13 cellular contexts compared by ENCODE assay signal in genomic region chr6:107154131-107154906, GRCh38. TPM values are rescaled to one million over a fixed set of nuclear protein-coding genes. Genes with fewer than 3 reads are reported as not detected.
A peak's percentile ranks its signal among the peaks of the same experiment; 100 is the strongest.
DNase-seq lines count a peak whose midpoint lies in the region; ATAC-seq and TF ChIP-seq lines count a peak whose summit lies in the region.
"Had no signal": no experiment of that assay in that cellular context is flagged by ENCODE, and none has a peak within 500 bp of the region (broad histone marks: within the 10 kb centered on the region; RNA-seq: fewer than 3 reads in every experiment).

No MANE protein-coding gene starts in this region.

- H3K4me3 ChIP-seq in hepatocyte (no peak overlapping the region), ascending aorta (no peak overlapping the region)
- H3K4me3 ChIP-seq: GM12878, testis had no signal

- no peak for ATAC-seq in GM18868 (IDR thresholded peaks at IDR 0.05; ENCODE audit: unreplicated experiment)
- ATAC-seq: GM12878 had no signal

- no peaks in the 10 kb centered on the region for H3K36me3 ChIP-seq in hepatocyte (replicated peaks; ENCODE audit: insufficient read depth, low read depth)
- H3K36me3 ChIP-seq in ascending aorta, result no peaks in the 10 kb centered on the region

- H3K79me2 ChIP-seq in hepatocyte, result no peaks in the 10 kb centered on the region

- no peak for TF ChIP-seq CTCF in hepatocyte (IDR thresholded peaks at IDR 0.05; ENCODE audit: poor library complexity)
- TF ChIP-seq CTCF in progenitor cell of endocrine pancreas (IDR thresholded peaks at IDR 0.05; ENCODE audit: unreplicated experiment), result no peak
- no peak for TF ChIP-seq CTCF in ascending aorta (IDR thresholded peaks at IDR 0.05)
- no peak for TF ChIP-seq CTCF in osteocyte (IDR thresholded peaks at IDR 0.05)

- H3K36me3 Mint-ChIP-seq in progenitor cell of endocrine pancreas (ENCODE audit: insufficient read depth), result no peaks in the 10 kb centered on the region
- no peaks in the 10 kb centered on the region for H3K36me3 Mint-ChIP-seq in osteocyte (ENCODE audit: unreplicated experiment)
- H3K36me3 Mint-ChIP-seq in activated T-helper 1 cell treated with anti-CD3 and anti-CD28 coated beads, Interleukin-12 subunit alpha, Interleukin-12 subunit beta, Interleukin-2, Interleukin-4 antibody, amounts not matched to agents 30 ng/mL and 10 ng/mL and 1 ng/mL, durations not matched to agents 14 hours and 24 hours and 36 hours (ENCODE audit: low read depth), result no peaks in the 10 kb centered on the region
- H3K36me3 Mint-ChIP-seq: CD4-positive, alpha-beta memory T cell had no signal

- H3K4me3 Mint-ChIP-seq in progenitor cell of endocrine pancreas (ENCODE audit: low read depth) (peak overlapping the region; percentile 27), osteocyte (ENCODE audit: unreplicated experiment) (no peak overlapping the region)
- H3K4me3 Mint-ChIP-seq in activated T-helper 1 cell treated with anti-CD3 and anti-CD28 coated beads, Interleukin-12 subunit alpha, Interleukin-12 subunit beta, Interleukin-2, Interleukin-4 antibody, amounts not matched to agents 30 ng/mL and 10 ng/mL and 1 ng/mL, durations not matched to agents 14 hours and 24 hours and 36 hours, result no peak overlapping the region
- H3K4me3 Mint-ChIP-seq: CD4-positive, alpha-beta memory T cell had no signal

- H2AFZ ChIP-seq in hepatocyte, result no peak overlapping the region

- H3K9me2 ChIP-seq in hepatocyte (replicated peaks; ENCODE audit: insufficient read depth), result no peaks in the 10 kb centered on the region

- H3K4me1 ChIP-seq in hepatocyte (ENCODE audit: insufficient read depth) (peaks cover 32% of the 10 kb centered on the region), ascending aorta (no peaks in the 10 kb centered on the region)
- H3K4me1 ChIP-seq: testis had no signal

- H3K27me3 ChIP-seq in hepatocyte (no peaks in the 10 kb centered on the region), ascending aorta (no peaks in the 10 kb centered on the region)
- H3K27me3 ChIP-seq: testis had no signal

- H3K27ac Mint-ChIP-seq in progenitor cell of endocrine pancreas, result peak overlapping the region; percentile 95
- no peak overlapping the region for H3K27ac Mint-ChIP-seq in osteocyte (ENCODE audit: unreplicated experiment)
- H3K27ac Mint-ChIP-seq in activated T-helper 1 cell treated with anti-CD3 and anti-CD28 coated beads, Interleukin-12 subunit alpha, Interleukin-12 subunit beta, Interleukin-2, Interleukin-4 antibody, amounts not matched to agents 30 ng/mL and 10 ng/mL and 1 ng/mL, durations not matched to agents 14 hours and 24 hours and 36 hours, result no peak overlapping the region
- H3K27ac Mint-ChIP-seq: CD4-positive, alpha-beta memory T cell had no signal

- H3K9me3 ChIP-seq in hepatocyte (ENCODE audit: low read depth), result no peaks in the 10 kb centered on the region
- no peaks in the 10 kb centered on the region for H3K9me3 ChIP-seq in ascending aorta
- H3K9me3 ChIP-seq: testis had no signal

- intact Hi-C loops in ascending aorta (cut with DNase I), result no loop called here
- intact Hi-C loops in activated T-helper 1 cell treated with anti-CD3 and anti-CD28 coated beads, Interleukin-12 subunit alpha, Interleukin-12 subunit beta, Interleukin-2, Interleukin-4 antibody, amounts not matched to agents 30 ng/mL and 10 ng/mL and 1 ng/mL, durations not matched to agents 14 hours and 24 hours and 36 hours (cut with micrococcal nuclease), result no loop called here

- H4K20me1 ChIP-seq in hepatocyte (ENCODE audit: insufficient read depth, poor library complexity, severe bottlenecking), result no peaks in the 10 kb centered on the region

- WGBS in hepatocyte (ENCODE audit: low lambda C conversion rate, missing lambda C conversion rate), result 67% methylated on average over 13 of the region's 13 CpGs

- H3K27me3 Mint-ChIP-seq in progenitor cell of endocrine pancreas, result no peaks in the 10 kb centered on the region
- no peaks in the 10 kb centered on the region for H3K27me3 Mint-ChIP-seq in osteocyte (ENCODE audit: unreplicated experiment)
- H3K27me3 Mint-ChIP-seq in activated T-helper 1 cell treated with anti-CD3 and anti-CD28 coated beads, Interleukin-12 subunit alpha, Interleukin-12 subunit beta, Interleukin-2, Interleukin-4 antibody, amounts not matched to agents 30 ng/mL and 10 ng/mL and 1 ng/mL, durations not matched to agents 14 hours and 24 hours and 36 hours (ENCODE audit: insufficient read depth), result no peaks in the 10 kb centered on the region
- H3K27me3 Mint-ChIP-seq: CD4-positive, alpha-beta memory T cell had no signal

- H3K27ac ChIP-seq in hepatocyte (peak overlapping the region; percentile 76), ascending aorta (no peak overlapping the region)
- H3K27ac ChIP-seq: testis had no signal

- H3K9me3 Mint-ChIP-seq in progenitor cell of endocrine pancreas (ENCODE audit: low read depth) (no peaks in the 10 kb centered on the region), osteocyte (ENCODE audit: unreplicated experiment) (no peaks in the 10 kb centered on the region)
- no peaks in the 10 kb centered on the region for H3K9me3 Mint-ChIP-seq in activated T-helper 1 cell treated with anti-CD3 and anti-CD28 coated beads, Interleukin-12 subunit alpha, Interleukin-12 subunit beta, Interleukin-2, Interleukin-4 antibody, amounts not matched to agents 30 ng/mL and 10 ng/mL and 1 ng/mL, durations not matched to agents 14 hours and 24 hours and 36 hours
- H3K9me3 Mint-ChIP-seq: CD4-positive, alpha-beta memory T cell had no signal

- H3K4me1 Mint-ChIP-seq in progenitor cell of endocrine pancreas (ENCODE audit: low read depth), result peaks cover 48% of the 10 kb centered on the region
- no peaks in the 10 kb centered on the region for H3K4me1 Mint-ChIP-seq in osteocyte (ENCODE audit: unreplicated experiment)
- no peaks in the 10 kb centered on the region for H3K4me1 Mint-ChIP-seq in activated T-helper 1 cell treated with anti-CD3 and anti-CD28 coated beads, Interleukin-12 subunit alpha, Interleukin-12 subunit beta, Interleukin-2, Interleukin-4 antibody, amounts not matched to agents 30 ng/mL and 10 ng/mL and 1 ng/mL, durations not matched to agents 14 hours and 24 hours and 36 hours (ENCODE audit: low read depth)
- H3K4me1 Mint-ChIP-seq: CD4-positive, alpha-beta memory T cell had no signal

- H3K4me2 ChIP-seq in hepatocyte, result peak overlapping the region; percentile 41

- DNase-seq in HuH-7 (ENCODE audit: low spot score), result peak; percentile 60
- DNase-seq in NCI-H510A (lab: John Stamatoyannopoulos, UW), result peak; percentile 49
- DNase-seq in hepatocyte (ENCODE audit: low spot score), result peak; percentile 66
- peak; percentile 27 for DNase-seq in progenitor cell of endocrine pancreas (ENCODE audit: low spot score, unreplicated experiment)
- no peak for DNase-seq in ascending aorta (ENCODE audit: low spot score in 2 of 2)
- no peak for DNase-seq in osteocyte (ENCODE audit: extremely low spot score, unreplicated experiment)
- no peak for DNase-seq in activated T-helper 1 cell treated with anti-CD3 and anti-CD28 coated beads, Interleukin-12 subunit alpha, Interleukin-12 subunit beta, Interleukin-2, Interleukin-4 antibody, amounts not matched to agents 30 ng/mL and 10 ng/mL and 1 ng/mL, durations not matched to agents 14 hours and 24 hours and 36 hours (ENCODE audit: low spot score)
- DNase-seq: CD4-positive, alpha-beta memory T cell; kidney; NCI-H526; testis had no signal

RNA-seq across cellular contexts. Expression of gene BEND3, which starts 39.0 kb away (rescaled TPM):
- total RNA-seq in hepatocyte, result 4.5 and 5.7 TPM in 2 replicates
- 2.2 and 2.7 TPM in 2 replicates for polyA plus RNA-seq in hepatocyte
- total RNA-seq in progenitor cell of endocrine pancreas, result 22.4 and 23.6 TPM in 2 replicates
- 4.2 TPM for total RNA-seq in ascending aorta
- 4.4 and 4.5 TPM in 2 replicates for total RNA-seq in osteocyte
- total RNA-seq in activated T-helper 1 cell treated with anti-CD3 and anti-CD28 coated beads, Interleukin-12 subunit alpha, Interleukin-12 subunit beta, Interleukin-2, Interleukin-4 antibody, amounts not matched to agents 30 ng/mL and 10 ng/mL and 1 ng/mL, durations not matched to agents 14 hours and 24 hours and 36 hours, result 12.8 TPM in 2 replicates

Comparison
In these comparisons a context has a peak if more than half of its experiments do, and no peak if none do; other contexts are left out.
1. DNase-seq: peak in HuH-7 (single experiment), NCI-H510A (single experiment), hepatocyte (single experiment) and progenitor cell of endocrine pancreas (single experiment); none in ascending aorta (0 of 2), osteocyte (single experiment) and activated T-helper 1 cell treated with anti-CD3 and anti-CD28 coated beads, Interleukin-12 subunit alpha, Interleukin-12 subunit beta, Interleukin-2, Interleukin-4 antibody, amounts not matched to agents 30 ng/mL and 10 ng/mL and 1 ng/mL, durations not matched to agents 14 hours and 24 hours and 36 hours (single experiment).